ENCODE assay signal across 17 cellular contexts in genomic region chr5:61246768-61247307, GRCh38.
"Had no signal": no experiment of that assay in that cellular context is flagged by ENCODE, and none has a peak within 500 bp of the region (broad histone marks: within the 10 kb centered on the region; RNA-seq: fewer than 3 reads in every experiment).

No MANE protein-coding gene starts in this region.

- DNase-seq: Kasumi-1, NCI-H1092 treated with DMSO at 0.1 percent for 48 hours, NCI-H1436, NCI-H187, NCI-H2029, NCI-H2171, NCI-H526 treated with DMSO at 0.1 percent for 48 hours, Right ventricle myocardium superior, RPMI8226, SIG-M5, SW 1271 had no signal

- H3K27ac ChIP-seq: HL-60, KMS-11, SJSA1 had no signal

- H3K4me3 ChIP-seq: K562, SJSA1 had no signal

- H3K9me3 ChIP-seq: SJSA1 had no signal

- H3K27me3 ChIP-seq: SJSA1 had no signal

- FAIRE-seq: HTR-8/SVneo, K562, RCC 7860 had no signal

- ATAC-seq: K562 had no signal
